1 cellular context compared by ENCODE assay signal in genomic region chr12:130491421-130492357, GRCh38.
TF ChIP-seq lines count a peak whose summit lies in the region.

No MANE protein-coding gene starts in this region.

TF ChIP-seq in H1, 55 proteins besides CTCF, POLR2A, EP300 and RAD21 (continued from another document):
- TF ChIP-seq RNF2 (IDR thresholded peaks at IDR 0.05; ENCODE audit: borderline replicate concordance, low read depth, low read length, missing control alignments, poor library complexity, severe bottlenecking) = no peak
- no peak for TF ChIP-seq SP2 (IDR thresholded peaks at IDR 0.05; ENCODE audit: low read length)
- TF ChIP-seq SP1 (IDR thresholded peaks at IDR 0.05; ENCODE audit: low read depth, low read length) = no peak
- no peak for TF ChIP-seq POU5F1 (IDR thresholded peaks at IDR 0.05; ENCODE audit: low read depth, low read length)
- TF ChIP-seq, protein P1, sequence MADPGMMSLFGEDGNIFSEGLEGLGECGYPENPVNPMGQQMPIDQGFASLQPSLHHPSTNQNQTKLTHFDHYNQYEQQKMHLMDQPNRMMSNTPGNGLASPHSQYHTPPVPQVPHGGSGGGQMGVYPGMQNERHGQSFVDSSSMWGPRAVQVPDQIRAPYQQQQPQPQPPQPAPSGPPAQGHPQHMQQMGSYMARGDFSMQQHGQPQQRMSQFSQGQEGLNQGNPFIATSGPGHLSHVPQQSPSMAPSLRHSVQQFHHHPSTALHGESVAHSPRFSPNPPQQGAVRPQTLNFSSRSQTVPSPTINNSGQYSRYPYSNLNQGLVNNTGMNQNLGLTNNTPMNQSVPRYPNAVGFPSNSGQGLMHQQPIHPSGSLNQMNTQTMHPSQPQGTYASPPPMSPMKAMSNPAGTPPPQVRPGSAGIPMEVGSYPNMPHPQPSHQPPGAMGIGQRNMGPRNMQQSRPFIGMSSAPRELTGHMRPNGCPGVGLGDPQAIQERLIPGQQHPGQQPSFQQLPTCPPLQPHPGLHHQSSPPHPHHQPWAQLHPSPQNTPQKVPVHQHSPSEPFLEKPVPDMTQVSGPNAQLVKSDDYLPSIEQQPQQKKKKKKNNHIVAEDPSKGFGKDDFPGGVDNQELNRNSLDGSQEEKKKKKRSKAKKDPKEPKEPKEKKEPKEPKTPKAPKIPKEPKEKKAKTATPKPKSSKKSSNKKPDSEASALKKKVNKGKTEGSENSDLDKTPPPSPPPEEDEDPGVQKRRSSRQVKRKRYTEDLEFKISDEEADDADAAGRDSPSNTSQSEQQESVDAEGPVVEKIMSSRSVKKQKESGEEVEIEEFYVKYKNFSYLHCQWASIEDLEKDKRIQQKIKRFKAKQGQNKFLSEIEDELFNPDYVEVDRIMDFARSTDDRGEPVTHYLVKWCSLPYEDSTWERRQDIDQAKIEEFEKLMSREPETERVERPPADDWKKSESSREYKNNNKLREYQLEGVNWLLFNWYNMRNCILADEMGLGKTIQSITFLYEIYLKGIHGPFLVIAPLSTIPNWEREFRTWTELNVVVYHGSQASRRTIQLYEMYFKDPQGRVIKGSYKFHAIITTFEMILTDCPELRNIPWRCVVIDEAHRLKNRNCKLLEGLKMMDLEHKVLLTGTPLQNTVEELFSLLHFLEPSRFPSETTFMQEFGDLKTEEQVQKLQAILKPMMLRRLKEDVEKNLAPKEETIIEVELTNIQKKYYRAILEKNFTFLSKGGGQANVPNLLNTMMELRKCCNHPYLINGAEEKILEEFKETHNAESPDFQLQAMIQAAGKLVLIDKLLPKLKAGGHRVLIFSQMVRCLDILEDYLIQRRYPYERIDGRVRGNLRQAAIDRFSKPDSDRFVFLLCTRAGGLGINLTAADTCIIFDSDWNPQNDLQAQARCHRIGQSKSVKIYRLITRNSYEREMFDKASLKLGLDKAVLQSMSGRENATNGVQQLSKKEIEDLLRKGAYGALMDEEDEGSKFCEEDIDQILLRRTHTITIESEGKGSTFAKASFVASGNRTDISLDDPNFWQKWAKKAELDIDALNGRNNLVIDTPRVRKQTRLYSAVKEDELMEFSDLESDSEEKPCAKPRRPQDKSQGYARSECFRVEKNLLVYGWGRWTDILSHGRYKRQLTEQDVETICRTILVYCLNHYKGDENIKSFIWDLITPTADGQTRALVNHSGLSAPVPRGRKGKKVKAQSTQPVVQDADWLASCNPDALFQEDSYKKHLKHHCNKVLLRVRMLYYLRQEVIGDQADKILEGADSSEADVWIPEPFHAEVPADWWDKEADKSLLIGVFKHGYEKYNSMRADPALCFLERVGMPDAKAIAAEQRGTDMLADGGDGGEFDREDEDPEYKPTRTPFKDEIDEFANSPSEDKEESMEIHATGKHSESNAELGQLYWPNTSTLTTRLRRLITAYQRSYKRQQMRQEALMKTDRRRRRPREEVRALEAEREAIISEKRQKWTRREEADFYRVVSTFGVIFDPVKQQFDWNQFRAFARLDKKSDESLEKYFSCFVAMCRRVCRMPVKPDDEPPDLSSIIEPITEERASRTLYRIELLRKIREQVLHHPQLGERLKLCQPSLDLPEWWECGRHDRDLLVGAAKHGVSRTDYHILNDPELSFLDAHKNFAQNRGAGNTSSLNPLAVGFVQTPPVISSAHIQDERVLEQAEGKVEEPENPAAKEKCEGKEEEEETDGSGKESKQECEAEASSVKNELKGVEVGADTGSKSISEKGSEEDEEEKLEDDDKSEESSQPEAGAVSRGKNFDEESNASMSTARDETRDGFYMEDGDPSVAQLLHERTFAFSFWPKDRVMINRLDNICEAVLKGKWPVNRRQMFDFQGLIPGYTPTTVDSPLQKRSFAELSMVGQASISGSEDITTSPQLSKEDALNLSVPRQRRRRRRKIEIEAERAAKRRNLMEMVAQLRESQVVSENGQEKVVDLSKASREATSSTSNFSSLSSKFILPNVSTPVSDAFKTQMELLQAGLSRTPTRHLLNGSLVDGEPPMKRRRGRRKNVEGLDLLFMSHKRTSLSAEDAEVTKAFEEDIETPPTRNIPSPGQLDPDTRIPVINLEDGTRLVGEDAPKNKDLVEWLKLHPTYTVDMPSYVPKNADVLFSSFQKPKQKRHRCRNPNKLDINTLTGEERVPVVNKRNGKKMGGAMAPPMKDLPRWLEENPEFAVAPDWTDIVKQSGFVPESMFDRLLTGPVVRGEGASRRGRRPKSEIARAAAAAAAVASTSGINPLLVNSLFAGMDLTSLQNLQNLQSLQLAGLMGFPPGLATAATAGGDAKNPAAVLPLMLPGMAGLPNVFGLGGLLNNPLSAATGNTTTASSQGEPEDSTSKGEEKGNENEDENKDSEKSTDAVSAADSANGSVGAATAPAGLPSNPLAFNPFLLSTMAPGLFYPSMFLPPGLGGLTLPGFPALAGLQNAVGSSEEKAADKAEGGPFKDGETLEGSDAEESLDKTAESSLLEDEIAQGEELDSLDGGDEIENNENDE (IDR thresholded peaks at IDR 0.05; ENCODE audit: insufficient replicate concordance, low read length) = no peak
- TF ChIP-seq CBX5 (IDR thresholded peaks at IDR 0.05; ENCODE audit: low read depth, low read length) = no peak
- no peak for TF ChIP-seq TCF12 (IDR thresholded peaks at IDR 0.05; ENCODE audit: low read depth, low read length)
- TF ChIP-seq CHD2 (IDR thresholded peaks at IDR 0.05; ENCODE audit: low read length) = no peak
